In genomic region chr1:7338439-7338838, GRCh38 we compare ENCODE assay signal across 27 cellular contexts.
"Had no signal": no experiment of that assay in that cellular context is flagged by ENCODE, and none has a peak within 500 bp of the region (broad histone marks: within the 10 kb centered on the region; RNA-seq: fewer than 3 reads in every experiment).

No MANE protein-coding gene starts in this region.

- H3K27ac ChIP-seq: neural progenitor cell, ovary, parathyroid adenoma, psoas muscle, skin epidermis, spleen, suprapubic skin, testis, tibial artery, transverse colon, upper lobe of right lung, uterus had no signal

- DNase-seq: natural killer cell; occipital lobe; ovary; psoas muscle; right cardiac atrium; spleen; stimulated activated CD4-positive, alpha-beta T cell treated with anti-CD3 and anti-CD28 coated beads, Interleukin-12 subunit alpha, Interleukin-12 subunit beta, amount 100 ng/mL, for 4 hours; stimulated activated CD4-positive, alpha-beta T cell treated with anti-CD3 and anti-CD28 coated beads, Interleukin-1b, Interleukin-23, amount 100 ng/mL, for 48 hours; stimulated activated CD4-positive, alpha-beta T cell treated with anti-CD3 and anti-CD28 coated beads, Interleukin-4, amount 100 ng/mL, for 1 hour; stimulated activated CD4-positive, alpha-beta T cell treated with anti-CD3 and anti-CD28 coated beads, Interleukin-4, amount 100 ng/mL, for 4 hours; stimulated activated CD8-positive, alpha-beta memory T cell treated with anti-CD3 and anti-CD28 coated beads, Interleukin-4, amount 100 ng/mL, for 48 hours; stimulated activated naive CD4-positive, alpha-beta T cell; stimulated activated naive CD8-positive, alpha-beta T cell treated with anti-CD3 and anti-CD28 coated beads, Interleukin-15, amount 100 ng/mL, for 72 hours; stimulated activated naive CD8-positive, alpha-beta T cell treated with anti-CD3 and anti-CD28 coated beads, Interleukin-15, Interleukin-2, amounts not matched to agents 100 U/mL and 50 U/mL, for 24 hours; substantia nigra; testis; transverse colon; upper lobe of right lung; uterus had no signal

- H3K9ac ChIP-seq: neural progenitor cell, parathyroid adenoma had no signal

- H3K4me2 ChIP-seq: neural progenitor cell, smooth muscle cell had no signal

- H3K4me1 ChIP-seq: neural progenitor cell, psoas muscle, spleen had no signal

- H3K36me3 ChIP-seq: neural progenitor cell, ovary, spleen, suprapubic skin, tibial artery, transverse colon, upper lobe of right lung, uterus had no signal

- H3K9me3 ChIP-seq: ovary, psoas muscle, spleen, suprapubic skin, testis, tibial artery, transverse colon, upper lobe of right lung, uterus had no signal

- ATAC-seq: natural killer cell; psoas muscle; right cardiac atrium; sciatic nerve; stimulated activated memory B cell treated with anti-CD40 and anti-IgM and Interleukin-4, amounts not matched to agents 10 μg/mL and 1 μg/mL and 100 μg/mL, for 72 hours; stimulated activated naive CD8-positive, alpha-beta T cell treated with anti-CD3 and anti-CD28 coated beads, Interleukin-15, amount 100 ng/mL, for 72 hours; stimulated activated naive CD8-positive, alpha-beta T cell treated with anti-CD3 and anti-CD28 coated beads, Interleukin-15, Interleukin-2, amounts not matched to agents 100 U/mL and 50 U/mL, for 24 hours; upper lobe of right lung had no signal

- H2AFZ ChIP-seq: neural progenitor cell, parathyroid adenoma had no signal

- H3K4me3 ChIP-seq: neural progenitor cell, ovary, psoas muscle, skin epidermis, smooth muscle cell, spleen, suprapubic skin, testis, tibial artery, transverse colon, upper lobe of right lung, uterus had no signal

- H3K27me3 ChIP-seq: neural progenitor cell, ovary, spleen, testis, tibial artery, transverse colon, upper lobe of right lung, uterus had no signal

- H3K79me2 ChIP-seq: parathyroid adenoma had no signal
